1 cellular context compared by ENCODE assay signal in genomic region chr1:211259596-211260126, GRCh38.
A peak's percentile ranks its signal among the peaks of the same experiment; 100 is the strongest.
TF ChIP-seq lines count a peak whose summit lies in the region.

No MANE protein-coding gene starts in this region.

TF ChIP-seq in HEK293, 187 proteins besides CTCF, POLR2A, EP300 and RAD21 (continued from another document):
- TF ChIP-seq ZBTB11 (tag by site-specific recombination; conservative IDR thresholded peaks at IDR 0.05; ENCODE audit: low read depth): no peak
- 0 out of 2 replicates have a peak, but pooled peaks have one; percentile 40 for TF ChIP-seq ZNF792 (tag by site-specific recombination; IDR thresholded peaks at IDR 0.05)
- TF ChIP-seq ZNF501 (tag by site-specific recombination; IDR thresholded peaks at IDR 0.05): peak; percentile 43; the same call in 1 of the 2 replicates
- TF ChIP-seq ZNF184 (tag by site-specific recombination; IDR thresholded peaks at IDR 0.05): no peak
- no peak for TF ChIP-seq ZNF623 (tag by site-specific recombination; IDR thresholded peaks at IDR 0.05)
- no peak for TF ChIP-seq PATZ1 (tag by site-specific recombination; IDR thresholded peaks at IDR 0.05)
- TF ChIP-seq ZNF514 (tag by site-specific recombination; IDR thresholded peaks at IDR 0.05): no peak
- no peak for TF ChIP-seq ZNF211 (tag by site-specific recombination; IDR thresholded peaks at IDR 0.05; ENCODE audit: low read depth)
- TF ChIP-seq ZBTB17 (tag by site-specific recombination; IDR thresholded peaks at IDR 0.05): no peak
- no peak for TF ChIP-seq ELK4 (IDR thresholded peaks at IDR 0.05; ENCODE audit: borderline replicate concordance, low read depth, low read length)
- TF ChIP-seq ZNF350 (tag by site-specific recombination; IDR thresholded peaks at IDR 0.05): no peak
- TF ChIP-seq ZNF660 (tag by site-specific recombination; IDR thresholded peaks at IDR 0.05): no peak
